ENCODE assay signal across 8 cellular contexts in the genomic region with DNA sequence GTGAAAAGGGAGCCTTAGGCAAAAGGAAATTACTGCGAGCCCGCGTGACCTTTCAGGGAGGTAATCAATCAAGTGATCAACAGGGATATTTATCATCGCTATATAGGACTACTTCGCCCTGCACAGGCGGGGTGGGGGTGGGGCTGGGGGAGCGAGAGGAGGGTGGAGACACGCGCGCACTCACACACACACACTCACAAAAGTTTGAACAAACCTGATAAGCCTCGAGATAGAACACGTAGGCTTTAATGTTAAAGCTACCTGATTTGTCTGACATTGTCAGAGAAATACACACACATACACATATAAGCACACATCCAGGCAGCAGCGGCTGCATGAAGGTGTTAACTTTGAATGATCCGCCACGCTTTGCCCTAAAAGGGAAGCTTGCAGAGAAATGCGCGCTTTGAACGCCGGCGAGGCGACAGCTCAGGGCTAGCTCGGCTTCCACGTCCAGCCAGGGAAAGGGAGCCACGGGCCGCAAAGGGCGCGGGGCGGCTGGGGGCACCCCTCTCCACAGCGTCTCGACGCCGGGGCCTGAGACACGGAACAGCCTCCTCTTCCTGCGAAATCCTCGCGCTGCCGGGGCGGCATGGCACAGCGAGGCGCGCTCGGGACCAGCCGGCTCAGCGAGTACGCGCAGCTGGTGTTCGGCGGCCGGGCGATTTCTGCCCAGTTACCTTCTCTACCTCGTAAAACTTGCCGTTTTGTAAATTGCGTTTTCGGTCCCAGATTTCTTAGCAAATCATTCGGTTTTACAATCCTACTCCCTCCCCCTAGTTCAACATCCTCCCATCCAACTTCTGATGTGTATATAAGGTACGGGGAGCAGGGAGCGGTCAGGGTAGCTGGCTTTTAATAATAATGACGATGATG. TPM values are rescaled to one million over a fixed set of nuclear protein-coding genes. Genes with fewer than 3 reads are reported as not detected.
DNase-seq lines count a peak whose midpoint lies in the region; ATAC-seq and TF ChIP-seq lines count a peak whose summit lies in the region.

No MANE protein-coding gene starts in this region.

- peak overlapping the region; percentile 53 for H3K4me3 ChIP-seq in BE2C (ENCODE audit: low read depth, low read length)
- peak overlapping the region; percentile 39 for H3K4me3 ChIP-seq in NT2/D1 (ENCODE audit: insufficient read length, low read depth)
- peak overlapping the region; percentile 31 to 64 for H3K4me3 ChIP-seq in aorta (ENCODE audit: low read length in 2 of 2)

- H3K27me3 ChIP-seq in BE2C (peaks cover 89% of the 10 kb centered on the region), NT2/D1 (ENCODE audit: insufficient read depth, insufficient read length) (peaks cover 91% of the 10 kb centered on the region), aorta (ENCODE audit: control insufficient read depth in 1 of 2, insufficient read depth in 2 of 2, low read length in 1 of 2) (no peaks in the 10 kb centered on the region)

- intact Hi-C loops in dendritic cell treated with granulocyte-macrophage colony-stimulating factor and Interleukin-4, amounts not matched to agents 40 ng/mL and 50 ng/mL, for 4 days (cut with micrococcal nuclease), result loop anchor here (2.0 kb wide), 2 partner anchors 518 to 804 kb away; no protein-coding TSS in a partner anchor
- intact Hi-C loops in aorta (cut with DNase I), result loop anchor here (5.0 to 10.0 kb wide), 6 partner anchors 99 to 626 kb away; a partner anchor contains a TSS

- H3K4me1 Mint-ChIP-seq in dendritic cell treated with granulocyte-macrophage colony-stimulating factor and Interleukin-4, amounts not matched to agents 40 ng/mL and 50 ng/mL, for 4 days (ENCODE audit: low read depth), result peaks cover 38% of the 10 kb centered on the region
- peaks cover 35% of the 10 kb centered on the region for H3K4me1 Mint-ChIP-seq in mesothelial cell of epicardium

- ATAC-seq in GM19395 (IDR thresholded peaks at IDR 0.05; ENCODE audit: unreplicated experiment) (peak; percentile 45), aorta (ENCODE audit: low FRiP score) (peak; percentile 68), HG03521 (IDR thresholded peaks at IDR 0.05; ENCODE audit: unreplicated experiment) (no peak)

- H3K9me3 ChIP-seq in BE2C (no peaks in the 10 kb centered on the region), NT2/D1 (ENCODE audit: insufficient read depth, low read length) (no peaks in the 10 kb centered on the region), aorta (ENCODE audit: control insufficient read depth, low read length) (peaks cover 1% of the 10 kb centered on the region)

- 1 to 2% methylated on average over 44 to 58 of the region's 58 CpGs for WGBS in aorta, 2 donors

- no peaks in the 10 kb centered on the region for H3K9me3 Mint-ChIP-seq in dendritic cell treated with granulocyte-macrophage colony-stimulating factor and Interleukin-4, amounts not matched to agents 40 ng/mL and 50 ng/mL, for 4 days
- H3K9me3 Mint-ChIP-seq in mesothelial cell of epicardium, result peaks cover 6% of the 10 kb centered on the region

- H3K4me3 Mint-ChIP-seq in dendritic cell treated with granulocyte-macrophage colony-stimulating factor and Interleukin-4, amounts not matched to agents 40 ng/mL and 50 ng/mL, for 4 days, result peak overlapping the region; percentile 49
- peak overlapping the region; percentile 75 for H3K4me3 Mint-ChIP-seq in mesothelial cell of epicardium

- DNase-seq in BE2C (peak; percentile 34), NT2/D1 (ENCODE audit: low read depth, low spot score) (no peak), mesothelial cell of epicardium (ENCODE audit: low spot score in 2 of 2, unreplicated experiment in 2 of 2) (peak in 1 of 2 experiments; percentile 73), aorta (peak; percentile 57 to 85), SHP77 (lab: John Stamatoyannopoulos, UW) (no peak)

- H3K9ac ChIP-seq in NT2/D1 (ENCODE audit: insufficient read length, low read depth), result peak overlapping the region; percentile 65

- H3K27ac ChIP-seq in aorta (ENCODE audit: low read depth in 1 of 2, low read length in 2 of 2), result peak overlapping the region; percentile 2 to 24

- H3K4me1 ChIP-seq in BE2C (no peaks in the 10 kb centered on the region), NT2/D1 (ENCODE audit: insufficient read depth, insufficient read length) (peaks cover 4% of the 10 kb centered on the region), aorta (ENCODE audit: control insufficient read depth in 1 of 2, insufficient read depth in 2 of 2, low read length in 2 of 2) (no peaks in the 10 kb centered on the region)

- peaks cover 92% of the 10 kb centered on the region for H3K27me3 Mint-ChIP-seq in dendritic cell treated with granulocyte-macrophage colony-stimulating factor and Interleukin-4, amounts not matched to agents 40 ng/mL and 50 ng/mL, for 4 days
- peaks cover 95% of the 10 kb centered on the region for H3K27me3 Mint-ChIP-seq in mesothelial cell of epicardium (ENCODE audit: low read depth)

- no peak for TF ChIP-seq CTCF in BE2C (IDR thresholded peaks at IDR 0.05; ENCODE audit: low read depth, low read length)
- no peak for TF ChIP-seq CTCF in mesothelial cell of epicardium (IDR thresholded peaks at IDR 0.05; ENCODE audit: unreplicated experiment)

- no peak overlapping the region for H3K27ac Mint-ChIP-seq in dendritic cell treated with granulocyte-macrophage colony-stimulating factor and Interleukin-4, amounts not matched to agents 40 ng/mL and 50 ng/mL, for 4 days
- H3K27ac Mint-ChIP-seq in mesothelial cell of epicardium, result peak overlapping the region; percentile 68

- no peaks in the 10 kb centered on the region for H3K36me3 Mint-ChIP-seq in dendritic cell treated with granulocyte-macrophage colony-stimulating factor and Interleukin-4, amounts not matched to agents 40 ng/mL and 50 ng/mL, for 4 days (ENCODE audit: low read depth)
- H3K36me3 Mint-ChIP-seq in mesothelial cell of epicardium, result peaks cover under 1% of the 10 kb centered on the region

- H3K36me3 ChIP-seq in BE2C, result no peaks in the 10 kb centered on the region
- no peaks in the 10 kb centered on the region for H3K36me3 ChIP-seq in NT2/D1 (ENCODE audit: insufficient read depth, insufficient read length, low read length)
- no peaks in the 10 kb centered on the region for H3K36me3 ChIP-seq in aorta (ENCODE audit: control insufficient read depth in 1 of 2, insufficient read depth in 2 of 2, low read length in 1 of 2)

RNA-seq across cellular contexts. Expression of a gene that starts 4.8 kb away (rescaled TPM):
- 5.1 TPM for polyA plus RNA-seq in BE2C (2012; ENCODE audit: insufficient read depth, insufficient read length, low read depth)
- total RNA-seq in mesothelial cell of epicardium (29.2 to 32.8 TPM (median 30.2 TPM) in 3 replicates), aorta (10 to 100 TPM; 36.5 to 73.7 TPM)
- polyA plus RNA-seq in aorta, result 10 to 100 TPM in 1 of 2 donors, 1 to 10 TPM in 1; 9.8 to 11.9 TPM

Comparison
In these comparisons a context has a peak if more than half of its experiments do, and no peak if none do; other contexts are left out.
1. DNase-seq: peak in BE2C (single experiment) and aorta (2 of 2); none in NT2/D1 (single experiment) and SHP77 (0 of 2).
2. Peak in every context shown above with its lines, with median percentiles within 50 percentile points of each other: H3K4me3 ChIP-seq.